1 cellular context compared by ENCODE assay signal in the genomic region with DNA sequence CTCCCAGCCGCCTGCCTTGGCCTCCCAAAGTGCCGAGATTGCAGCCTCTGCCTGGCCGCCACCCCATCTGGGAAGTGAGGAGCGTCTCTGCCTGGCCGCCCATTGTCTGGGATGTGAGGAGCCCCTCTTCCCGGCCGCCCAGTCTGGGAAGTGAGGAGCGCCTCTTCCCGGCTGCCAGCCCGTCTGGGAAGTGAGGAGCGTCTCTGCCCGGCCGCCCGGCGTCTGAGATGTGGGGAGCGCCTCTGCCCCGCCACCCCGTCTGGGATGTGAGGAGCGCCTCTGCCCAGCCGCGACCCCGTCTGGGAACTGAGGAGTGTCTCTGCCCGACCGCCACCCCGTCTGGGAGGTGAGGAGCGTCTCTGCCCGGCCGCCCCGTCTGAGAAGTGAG. TPM values are rescaled to one million over a fixed set of nuclear protein-coding genes. Genes with fewer than 3 reads are reported as not detected.
"Had no signal": no experiment of that assay in that cellular context is flagged by ENCODE, and none has a peak within 500 bp of the region (broad histone marks: within the 10 kb centered on the region; RNA-seq: fewer than 3 reads in every experiment).

No MANE protein-coding gene starts in this region.

RNA-seq across cellular contexts. Expression of a gene that starts 37.5 kb away (rescaled TPM):
- total RNA-seq: natural killer cell had no signal
